Comparison of ENCODE assay signal across 1 cellular context in genomic region chr1:22052115-22053017, GRCh38.
TF ChIP-seq lines count a peak whose summit lies in the region.

Gene CDC42, plus strand, starts transcription at chr1:22052709. Its CDS starts 25,770 bp downstream, at chr1:22078479.

TF ChIP-seq in HepG2, 621 proteins besides CTCF, POLR2A, EP300 and RAD21 (continued from another document and continues in another):
- no peak for TF ChIP-seq SNAPC4 (CRISPR knock-in tag; IDR thresholded peaks at IDR 0.05)
- TF ChIP-seq MLX (CRISPR knock-in tag; IDR thresholded peaks at IDR 0.05): 0 out of 2 replicates have a peak, but pooled peaks have one; percentile 27
- peak; percentile 38; the same call in 1 of the 2 replicates for TF ChIP-seq AKAP8 (CRISPR knock-in tag; IDR thresholded peaks at IDR 0.05)
- peak; percentile 75; the same call in 1 of the 2 replicates for TF ChIP-seq ZBTB25 (CRISPR knock-in tag; IDR thresholded peaks at IDR 0.05)
- peak; percentile 82 to 87 for TF ChIP-seq HMGXB4 (CRISPR knock-in tag; IDR thresholded peaks at IDR 0.05; ENCODE audit: borderline replicate concordance in 1 of 2, low read depth in 1 of 2)
- TF ChIP-seq ZNF3 (CRISPR knock-in tag; IDR thresholded peaks at IDR 0.05): no peak
- TF ChIP-seq SKIL (CRISPR knock-in tag; IDR thresholded peaks at IDR 0.05; ENCODE audit: borderline replicate concordance): 0 out of 2 replicates have a peak, but pooled peaks have one; percentile 13
- peak; percentile 81 for TF ChIP-seq MXD1 (CRISPR knock-in tag; IDR thresholded peaks at IDR 0.05)
- no peak for TF ChIP-seq HDAC6 (IDR thresholded peaks at IDR 0.05; ENCODE audit: low read depth, low read length)
- TF ChIP-seq CREM (IDR thresholded peaks at IDR 0.05): peak; percentile 90
- peak; percentile 70; the same call in 1 of the 2 replicates for TF ChIP-seq CREM (CRISPR knock-in tag; IDR thresholded peaks at IDR 0.05)
- TF ChIP-seq AFF4 (CRISPR knock-in tag; IDR thresholded peaks at IDR 0.05): no peak
- peak; percentile 86; the same call in 1 of the 2 replicates for TF ChIP-seq REPIN1 (CRISPR knock-in tag; IDR thresholded peaks at IDR 0.05; ENCODE audit: borderline replicate concordance, low read depth)
- no peak for TF ChIP-seq MZF1 (CRISPR knock-in tag; IDR thresholded peaks at IDR 0.05; ENCODE audit: borderline replicate concordance)
- TF ChIP-seq HNRNPLL (IDR thresholded peaks at IDR 0.05; ENCODE audit: low read depth, low read length, poor library complexity, severe bottlenecking): peak; percentile 83
- peak; percentile 35; the same call in 1 of the 2 replicates for TF ChIP-seq SALL2 (CRISPR knock-in tag; IDR thresholded peaks at IDR 0.05)
- peak; percentile 30; the same call in 1 of the 2 replicates for TF ChIP-seq ZNF550 (CRISPR knock-in tag; IDR thresholded peaks at IDR 0.05; ENCODE audit: borderline replicate concordance)
- TF ChIP-seq ZNF644 (CRISPR knock-in tag; IDR thresholded peaks at IDR 0.05; ENCODE audit: low read depth): no peak
- TF ChIP-seq TMF1 (CRISPR knock-in tag; IDR thresholded peaks at IDR 0.05; ENCODE audit: low read depth): peak; percentile 62; the same call in 1 of the 2 replicates
- peak; percentile 58 for TF ChIP-seq ATF7 (IDR thresholded peaks at IDR 0.05)
- TF ChIP-seq ATF7 (CRISPR knock-in tag; IDR thresholded peaks at IDR 0.05): peak; percentile 94
- TF ChIP-seq MYPOP (CRISPR knock-in tag; IDR thresholded peaks at IDR 0.05): peak; percentile 48; the same call in 1 of the 2 replicates
- peak; percentile 88 for TF ChIP-seq KAT8 (CRISPR knock-in tag; IDR thresholded peaks at IDR 0.05)
- peak; percentile 44; the same call in 1 of the 2 replicates for TF ChIP-seq ZNF431 (CRISPR knock-in tag; IDR thresholded peaks at IDR 0.05; ENCODE audit: borderline replicate concordance, low read depth)
- peak; percentile 88; the same call in 1 of the 2 replicates for TF ChIP-seq ZNF580 (CRISPR knock-in tag; IDR thresholded peaks at IDR 0.05; ENCODE audit: borderline replicate concordance, low read depth)
- TF ChIP-seq ZFP90 (CRISPR knock-in tag; IDR thresholded peaks at IDR 0.05; ENCODE audit: borderline replicate concordance): no peak; the same call in 1 of the 2 replicates
- no peak for TF ChIP-seq DDIT3 (CRISPR knock-in tag; IDR thresholded peaks at IDR 0.05)
- 0 out of 2 replicates have a peak, but pooled peaks have one; percentile 88 for TF ChIP-seq ZNF138 (CRISPR knock-in tag; IDR thresholded peaks at IDR 0.05; ENCODE audit: low read depth)
- TF ChIP-seq MED1 (CRISPR knock-in tag; IDR thresholded peaks at IDR 0.05): peak; percentile 77
- no peak for TF ChIP-seq SMARCC2 (IDR thresholded peaks at IDR 0.05)
- TF ChIP-seq KLF11 (CRISPR knock-in tag; IDR thresholded peaks at IDR 0.05): peak; percentile 81; the same call in 1 of the 2 replicates
- peak; percentile 26; the same call in 1 of the 2 replicates for TF ChIP-seq ZNF768 (CRISPR knock-in tag; IDR thresholded peaks at IDR 0.05)
- no peak for TF ChIP-seq REXO4 (CRISPR knock-in tag; IDR thresholded peaks at IDR 0.05; ENCODE audit: borderline replicate concordance)
- peak; percentile 99 for TF ChIP-seq GMEB2 (CRISPR knock-in tag; IDR thresholded peaks at IDR 0.05; ENCODE audit: low read depth)
- no peak for TF ChIP-seq STAT5B (CRISPR knock-in tag; IDR thresholded peaks at IDR 0.05)
- no peak for TF ChIP-seq ZNF556 (CRISPR knock-in tag; IDR thresholded peaks at IDR 0.05; ENCODE audit: borderline replicate concordance)
- no peak for TF ChIP-seq MYNN (CRISPR knock-in tag; IDR thresholded peaks at IDR 0.05; ENCODE audit: low read depth)
- no peak for TF ChIP-seq ARID3A (IDR thresholded peaks at IDR 0.05; ENCODE audit: low read depth, low read length)
